ENCODE assay signal across 1 cellular context in genomic region chr1:211574705-211575104, GRCh38.
TF ChIP-seq lines count a peak whose summit lies in the region.

No MANE protein-coding gene starts in this region.

TF ChIP-seq in liver, 16 proteins besides CTCF, POLR2A, EP300 and RAD21 (continued from another document):
- TF ChIP-seq TAF1 (conservative IDR thresholded peaks at IDR 0.05), result no peak
TF ChIP-seq in liver: peak in this region for 1.
